In the genomic region with DNA sequence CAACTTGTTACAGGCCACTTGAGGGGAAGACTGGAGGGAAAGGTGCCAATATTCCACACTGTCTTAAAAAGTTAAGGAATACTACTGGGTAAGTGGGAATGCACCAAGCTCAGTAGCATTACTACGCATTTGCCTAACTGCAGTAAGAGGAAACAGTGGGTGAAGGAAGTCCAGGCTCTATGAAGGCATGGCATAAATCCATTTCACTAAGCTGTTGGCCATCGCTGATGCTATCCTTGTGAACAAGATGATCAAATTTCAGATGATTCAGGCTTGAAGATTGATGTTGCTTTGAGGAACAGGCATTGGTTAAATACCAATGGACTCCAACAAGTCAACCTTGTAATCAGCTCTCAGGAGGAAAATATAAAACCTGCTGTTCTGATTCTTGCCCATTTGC, we compare ENCODE assay signal across 22 cellular contexts. TPM values are rescaled to one million over a fixed set of nuclear protein-coding genes. Genes with fewer than 3 reads are reported as not detected.
A peak's percentile ranks its signal among the peaks of the same experiment; 100 is the strongest.
DNase-seq lines count a peak whose midpoint lies in the region; ATAC-seq and TF ChIP-seq lines count a peak whose summit lies in the region.
"Had no signal": no experiment of that assay in that cellular context is flagged by ENCODE, and none has a peak within 500 bp of the region (broad histone marks: within the 10 kb centered on the region; RNA-seq: fewer than 3 reads in every experiment).

No MANE protein-coding gene starts in this region.

- peaks cover 14% of the 10 kb centered on the region for H3K4me1 Mint-ChIP-seq in GM23338

- H4K20me1 ChIP-seq in GM23338 (replicated peaks; ENCODE audit: insufficient read depth), result no peaks in the 10 kb centered on the region

- H3K36me3 ChIP-seq in GM23338 (ENCODE audit: insufficient read depth), result no peaks in the 10 kb centered on the region
- H3K36me3 ChIP-seq in SK-N-MC (ENCODE audit: insufficient read depth, low read length), result no peaks in the 10 kb centered on the region
- H3K36me3 ChIP-seq in upper lobe of right lung, result no peaks in the 10 kb centered on the region
- H3K36me3 ChIP-seq: cardiac muscle cell had no signal

- no peak for TF ChIP-seq CTCF in GM23338 (conservative IDR thresholded peaks at IDR 0.05; ENCODE audit: low read depth in 2 of 2)
- TF ChIP-seq CTCF in upper lobe of right lung (IDR thresholded peaks at IDR 0.05), result no peak
- TF ChIP-seq CTCF in GM13977 (IDR thresholded peaks at IDR 0.05; ENCODE audit: extremely low read depth, insufficient read depth, missing control alignments), result no peak

- peaks cover 14% of the 10 kb centered on the region for H3K9me2 ChIP-seq in GM23338 (ENCODE audit: insufficient read depth)

- H3K9ac ChIP-seq in SK-N-MC (ENCODE audit: insufficient read length), result no peak overlapping the region
- H3K9ac ChIP-seq: KMS-11 had no signal

- H3F3A ChIP-seq in GM23338 (replicated peaks; ENCODE audit: low read depth), result no peaks in the 10 kb centered on the region

- no peaks in the 10 kb centered on the region for H3K79me2 ChIP-seq in GM23338 (replicated peaks; ENCODE audit: insufficient read depth)
- H3K79me2 ChIP-seq: hepatocyte had no signal

- ATAC-seq in GM23338 (no peak), upper lobe of right lung (peak; percentile 12), GM18517 (IDR thresholded peaks at IDR 0.05; ENCODE audit: unreplicated experiment) (no peak)
- ATAC-seq: foreskin keratinocyte, SK-N-SH treated with all-trans-retinoic acid at 6 μM for 48 hours had no signal

- no peak overlapping the region for H3K4me2 ChIP-seq in GM23338
- H3K4me2 ChIP-seq: hepatocyte, KMS-11 had no signal

- H3K4me3 ChIP-seq in GM23338, result no peak overlapping the region
- H3K4me3 ChIP-seq in SK-N-MC, result no peak overlapping the region
- H3K4me3 ChIP-seq in upper lobe of right lung, result no peak overlapping the region
- H3K4me3 ChIP-seq: cardiac muscle cell, dorsolateral prefrontal cortex, hepatocyte had no signal

- DNase-seq in GM23338 (ENCODE audit: low spot score) (no peak), SK-N-MC (ENCODE audit: low read depth, low spot score) (no peak), kidney tubule cell (ENCODE audit: low spot score) (peak; percentile 42), upper lobe of right lung (no peak), GM13977 (ENCODE audit: low spot score) (no peak)
- no peak for DNase-seq in stimulated activated CD4-positive, alpha-beta T cell treated with anti-CD3 and anti-CD28 coated beads, Interleukin-15, amount 100 ng/mL, for 24 hours
- DNase-seq: activated CD4-positive, alpha-beta memory T cell treated with anti-CD3 and anti-CD28 coated beads, Interleukin-2, amount 10 ng/mL, durations not matched to agents 7 days and 5 days; activated CD4-positive, CD25-positive, alpha-beta regulatory T cell; activated gamma-delta T cell; activated T-cell treated with anti-CD3 and anti-CD28 coated beads for 4 hours; dorsolateral prefrontal cortex; foreskin keratinocyte; NCI-H1092; NCI-H2029; NCI-H446 treated with DMSO at 0.1 percent for 48 hours; retina; T-helper 9 cell had no signal

- H2AFZ ChIP-seq in GM23338, result peak overlapping the region; percentile 63; the same call in 1 of the 2 replicates
- H2AFZ ChIP-seq: hepatocyte had no signal

- H3K27me3 ChIP-seq in GM23338 (ENCODE audit: insufficient read depth), result no peaks in the 10 kb centered on the region
- H3K27me3 ChIP-seq in upper lobe of right lung, result no peaks in the 10 kb centered on the region
- H3K27me3 ChIP-seq: cardiac muscle cell, foreskin keratinocyte, hepatocyte had no signal

- in situ Hi-C loops in GM13977 (cut with MboI; ENCODE audit: low pct_unique_long_range_greater_than_20kb, low sequenced_read_pairs, unreplicated experiment), result loop anchor here (10.0 to 25.0 kb wide), 2 partner anchors 419 to 646 kb away; no protein-coding TSS in a partner anchor

- peak overlapping the region; percentile 46; the same call in 1 of the 2 replicates for H3K27ac Mint-ChIP-seq in GM23338
- H3K27ac Mint-ChIP-seq: activated CD4-positive, alpha-beta memory T cell treated with anti-CD3 and anti-CD28 coated beads, Interleukin-2, amount 10 ng/mL, durations not matched to agents 7 days and 5 days had no signal

- H3K9me3 ChIP-seq in SK-N-MC (ENCODE audit: low read depth, low read length), result no peaks in the 10 kb centered on the region
- H3K9me3 ChIP-seq in upper lobe of right lung, result no peaks in the 10 kb centered on the region

- no peak overlapping the region for H3K27ac ChIP-seq in GM23338 (ENCODE audit: low read depth)
- peak overlapping the region; percentile 81 for H3K27ac ChIP-seq in SK-N-MC
- H3K27ac ChIP-seq in upper lobe of right lung, result no peak overlapping the region
- H3K27ac ChIP-seq: cardiac muscle cell, dorsolateral prefrontal cortex, foreskin keratinocyte, hepatocyte, KMS-11 had no signal

- H3K4me3 Mint-ChIP-seq in GM23338, result no peak overlapping the region
- H3K4me3 Mint-ChIP-seq: activated CD4-positive, alpha-beta memory T cell treated with anti-CD3 and anti-CD28 coated beads, Interleukin-2, amount 10 ng/mL, durations not matched to agents 7 days and 5 days had no signal

- intact Hi-C loops in upper lobe of right lung (cut with DNase I), result no loop called here

- no peaks in the 10 kb centered on the region for H3K36me3 Mint-ChIP-seq in GM23338 (ENCODE audit: low read depth)

- H3K4me1 ChIP-seq in GM23338 (ENCODE audit: insufficient read depth) (peaks cover 18% of the 10 kb centered on the region), upper lobe of right lung (no peaks in the 10 kb centered on the region)
- H3K4me1 ChIP-seq: foreskin keratinocyte had no signal

- H3K27me3 Mint-ChIP-seq in GM23338 (ENCODE audit: insufficient read depth, low read depth, poor library complexity), result no peaks in the 10 kb centered on the region

- H3K9me3 Mint-ChIP-seq in GM23338, result no peaks in the 10 kb centered on the region; the same call in 2 of the 3 replicates
- H3K9me3 Mint-ChIP-seq: activated CD4-positive, alpha-beta memory T cell treated with anti-CD3 and anti-CD28 coated beads, Interleukin-2, amount 10 ng/mL, durations not matched to agents 7 days and 5 days had no signal

TF ChIP-seq in GM23338, 12 proteins besides CTCF, POLR2A, EP300 and RAD21:
- TF ChIP-seq EZH2phosphoT487 (IDR thresholded peaks at IDR 0.05; ENCODE audit: unreplicated experiment) (no peak), EZH2 (IDR thresholded peaks at IDR 0.05; ENCODE audit: low read depth, unreplicated experiment) (no peak), NANOG (IDR thresholded peaks at IDR 0.05; ENCODE audit: borderline replicate concordance) (no peak)
- TF ChIP-seq, protein P1, sequence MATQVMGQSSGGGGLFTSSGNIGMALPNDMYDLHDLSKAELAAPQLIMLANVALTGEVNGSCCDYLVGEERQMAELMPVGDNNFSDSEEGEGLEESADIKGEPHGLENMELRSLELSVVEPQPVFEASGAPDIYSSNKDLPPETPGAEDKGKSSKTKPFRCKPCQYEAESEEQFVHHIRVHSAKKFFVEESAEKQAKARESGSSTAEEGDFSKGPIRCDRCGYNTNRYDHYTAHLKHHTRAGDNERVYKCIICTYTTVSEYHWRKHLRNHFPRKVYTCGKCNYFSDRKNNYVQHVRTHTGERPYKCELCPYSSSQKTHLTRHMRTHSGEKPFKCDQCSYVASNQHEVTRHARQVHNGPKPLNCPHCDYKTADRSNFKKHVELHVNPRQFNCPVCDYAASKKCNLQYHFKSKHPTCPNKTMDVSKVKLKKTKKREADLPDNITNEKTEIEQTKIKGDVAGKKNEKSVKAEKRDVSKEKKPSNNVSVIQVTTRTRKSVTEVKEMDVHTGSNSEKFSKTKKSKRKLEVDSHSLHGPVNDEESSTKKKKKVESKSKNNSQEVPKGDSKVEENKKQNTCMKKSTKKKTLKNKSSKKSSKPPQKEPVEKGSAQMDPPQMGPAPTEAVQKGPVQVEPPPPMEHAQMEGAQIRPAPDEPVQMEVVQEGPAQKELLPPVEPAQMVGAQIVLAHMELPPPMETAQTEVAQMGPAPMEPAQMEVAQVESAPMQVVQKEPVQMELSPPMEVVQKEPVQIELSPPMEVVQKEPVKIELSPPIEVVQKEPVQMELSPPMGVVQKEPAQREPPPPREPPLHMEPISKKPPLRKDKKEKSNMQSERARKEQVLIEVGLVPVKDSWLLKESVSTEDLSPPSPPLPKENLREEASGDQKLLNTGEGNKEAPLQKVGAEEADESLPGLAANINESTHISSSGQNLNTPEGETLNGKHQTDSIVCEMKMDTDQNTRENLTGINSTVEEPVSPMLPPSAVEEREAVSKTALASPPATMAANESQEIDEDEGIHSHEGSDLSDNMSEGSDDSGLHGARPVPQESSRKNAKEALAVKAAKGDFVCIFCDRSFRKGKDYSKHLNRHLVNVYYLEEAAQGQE (IDR thresholded peaks at IDR 0.05; ENCODE audit: unreplicated experiment), result no peak
TF ChIP-seq in GM23338: peak in this region for 0.

RNA-seq across cellular contexts. Expression of a gene that starts 44.2 kb away (rescaled TPM):
- 38.3 and 42.4 TPM in 2 replicates for total RNA-seq in GM23338 (2014; rRNA removed; shearing (Covaris generic))
- polyA plus RNA-seq in GM23338 (2016; fragmentation: Nextera tagmentation; extraction: Ambion mirVana), result 31.9 and 37.3 TPM in 2 replicates
- 94.0 TPM for total RNA-seq in upper lobe of right lung
